In genomic region chr16:4409081-4409932, GRCh38 we compare ENCODE assay signal across 12 cellular contexts. TPM values are rescaled to one million over a fixed set of nuclear protein-coding genes. Genes with fewer than 3 reads are reported as not detected.
DNase-seq lines count a peak whose midpoint lies in the region; ATAC-seq and TF ChIP-seq lines count a peak whose summit lies in the region.
"Had no signal": no experiment of that assay in that cellular context is flagged by ENCODE, and none has a peak within 500 bp of the region (broad histone marks: within the 10 kb centered on the region; RNA-seq: fewer than 3 reads in every experiment).

No MANE protein-coding gene starts in this region.

- H3K4me2 ChIP-seq in GM23338 = no peak overlapping the region

- peaks cover 2% of the 10 kb centered on the region; the same call in 1 of the 2 replicates for H4K20me1 ChIP-seq in GM23338 (replicated peaks; ENCODE audit: insufficient read depth)

- 0 out of 2 replicates have a peak, but pooled peaks cover 5% of the 10 kb centered on the region for H3F3A ChIP-seq in GM23338 (replicated peaks; ENCODE audit: low read depth)

- DNase-seq in A172 (ENCODE audit: low spot score) (peak; percentile 92), GM23338 (ENCODE audit: low spot score) (peak; percentile 45), RPMI8226 (peak; percentile 70), foreskin fibroblast (peak in 1 of 2 donors; percentile 44), ureter (ENCODE audit: low spot score) (no peak)
- no peak for DNase-seq in activated T-cell treated with anti-CD3 and anti-CD28 coated beads, Interleukin-2, amount 50 U/mL, for 48 hours
- DNase-seq: CD4-positive, CD25-positive, alpha-beta regulatory T cell; esophagus squamous epithelium; left lung; NCI-H1092 treated with DMSO at 0.1 percent for 48 hours had no signal

- H3K4me1 Mint-ChIP-seq in GM23338 = peaks cover 9% of the 10 kb centered on the region
- H3K4me1 Mint-ChIP-seq in stimulated activated memory B cell treated with anti-CD40 and anti-IgM and Interleukin-4, amounts not matched to agents 10 μg/mL and 1 μg/mL and 100 μg/mL, for 72 hours = peaks cover 18% of the 10 kb centered on the region

- H3K36me3 ChIP-seq in GM23338 (ENCODE audit: insufficient read depth) = no peaks in the 10 kb centered on the region

- no peak overlapping the region for H2AFZ ChIP-seq in GM23338

- no peaks in the 10 kb centered on the region for H3K79me2 ChIP-seq in GM23338 (replicated peaks; ENCODE audit: insufficient read depth)

- ATAC-seq in GM23338 (peak; percentile 11; the same call in 1 of the 3 replicates), HG03280 (IDR thresholded peaks at IDR 0.05; ENCODE audit: unreplicated experiment) (no peak)
- ATAC-seq in stimulated activated memory B cell treated with anti-CD40 and anti-IgM and Interleukin-4, amounts not matched to agents 10 μg/mL and 1 μg/mL and 100 μg/mL, for 72 hours = no peak
- ATAC-seq: left lung had no signal

- H3K27ac Mint-ChIP-seq in GM23338 = no peak overlapping the region
- H3K27ac Mint-ChIP-seq in stimulated activated memory B cell treated with anti-CD40 and anti-IgM and Interleukin-4, amounts not matched to agents 10 μg/mL and 1 μg/mL and 100 μg/mL, for 72 hours = no peak overlapping the region

- no peaks in the 10 kb centered on the region for H3K9me2 ChIP-seq in GM23338 (ENCODE audit: insufficient read depth)

- H3K4me1 ChIP-seq in GM23338 (ENCODE audit: insufficient read depth) = no peaks in the 10 kb centered on the region

- peak; percentile 22 to 62; a peak in 2 of 4 replicates for TF ChIP-seq CTCF in GM23338 (conservative IDR thresholded peaks at IDR 0.05; ENCODE audit: low read depth in 2 of 2)
- peak; percentile 11 for TF ChIP-seq CTCF in foreskin fibroblast (IDR thresholded peaks at IDR 0.05; ENCODE audit: low read depth, low read length)

- H3K27me3 ChIP-seq in GM23338 (ENCODE audit: insufficient read depth) = no peaks in the 10 kb centered on the region
- H3K27me3 ChIP-seq: esophagus squamous epithelium, left lung had no signal

- no peak overlapping the region for H3K4me3 Mint-ChIP-seq in GM23338
- H3K4me3 Mint-ChIP-seq in stimulated activated memory B cell treated with anti-CD40 and anti-IgM and Interleukin-4, amounts not matched to agents 10 μg/mL and 1 μg/mL and 100 μg/mL, for 72 hours = no peak overlapping the region

- H3K36me3 Mint-ChIP-seq in GM23338 (ENCODE audit: low read depth) = peaks cover 3% of the 10 kb centered on the region; the same call in 1 of the 3 replicates
- peaks cover 33% of the 10 kb centered on the region for H3K36me3 Mint-ChIP-seq in stimulated activated memory B cell treated with anti-CD40 and anti-IgM and Interleukin-4, amounts not matched to agents 10 μg/mL and 1 μg/mL and 100 μg/mL, for 72 hours

- H3K9me3 Mint-ChIP-seq in GM23338 = no peaks in the 10 kb centered on the region; the same call in 2 of the 3 replicates
- H3K9me3 Mint-ChIP-seq in stimulated activated memory B cell treated with anti-CD40 and anti-IgM and Interleukin-4, amounts not matched to agents 10 μg/mL and 1 μg/mL and 100 μg/mL, for 72 hours = no peaks in the 10 kb centered on the region

- no peak overlapping the region for H3K4me3 ChIP-seq in GM23338
- H3K4me3 ChIP-seq in foreskin fibroblast (ENCODE audit: low read depth in 1 of 2, low read length in 2 of 2) = no peak overlapping the region
- H3K4me3 ChIP-seq: esophagus squamous epithelium, left lung had no signal

- peaks cover 8% of the 10 kb centered on the region for H3K27me3 Mint-ChIP-seq in GM23338 (ENCODE audit: insufficient read depth, low read depth, poor library complexity)
- no peaks in the 10 kb centered on the region for H3K27me3 Mint-ChIP-seq in stimulated activated memory B cell treated with anti-CD40 and anti-IgM and Interleukin-4, amounts not matched to agents 10 μg/mL and 1 μg/mL and 100 μg/mL, for 72 hours

- H3K27ac ChIP-seq in GM23338 (ENCODE audit: low read depth) = no peak overlapping the region
- H3K27ac ChIP-seq: esophagus squamous epithelium, left lung had no signal

TF ChIP-seq in GM23338, 12 proteins besides CTCF, POLR2A, EP300 and RAD21:
- TF ChIP-seq STAT1 (IDR thresholded peaks at IDR 0.05; ENCODE audit: unreplicated experiment) (no peak), ETS1 (IDR thresholded peaks at IDR 0.05) (no peak), EZH2 (IDR thresholded peaks at IDR 0.05; ENCODE audit: low read depth, unreplicated experiment) (no peak)
- TF ChIP-seq, protein P1, sequence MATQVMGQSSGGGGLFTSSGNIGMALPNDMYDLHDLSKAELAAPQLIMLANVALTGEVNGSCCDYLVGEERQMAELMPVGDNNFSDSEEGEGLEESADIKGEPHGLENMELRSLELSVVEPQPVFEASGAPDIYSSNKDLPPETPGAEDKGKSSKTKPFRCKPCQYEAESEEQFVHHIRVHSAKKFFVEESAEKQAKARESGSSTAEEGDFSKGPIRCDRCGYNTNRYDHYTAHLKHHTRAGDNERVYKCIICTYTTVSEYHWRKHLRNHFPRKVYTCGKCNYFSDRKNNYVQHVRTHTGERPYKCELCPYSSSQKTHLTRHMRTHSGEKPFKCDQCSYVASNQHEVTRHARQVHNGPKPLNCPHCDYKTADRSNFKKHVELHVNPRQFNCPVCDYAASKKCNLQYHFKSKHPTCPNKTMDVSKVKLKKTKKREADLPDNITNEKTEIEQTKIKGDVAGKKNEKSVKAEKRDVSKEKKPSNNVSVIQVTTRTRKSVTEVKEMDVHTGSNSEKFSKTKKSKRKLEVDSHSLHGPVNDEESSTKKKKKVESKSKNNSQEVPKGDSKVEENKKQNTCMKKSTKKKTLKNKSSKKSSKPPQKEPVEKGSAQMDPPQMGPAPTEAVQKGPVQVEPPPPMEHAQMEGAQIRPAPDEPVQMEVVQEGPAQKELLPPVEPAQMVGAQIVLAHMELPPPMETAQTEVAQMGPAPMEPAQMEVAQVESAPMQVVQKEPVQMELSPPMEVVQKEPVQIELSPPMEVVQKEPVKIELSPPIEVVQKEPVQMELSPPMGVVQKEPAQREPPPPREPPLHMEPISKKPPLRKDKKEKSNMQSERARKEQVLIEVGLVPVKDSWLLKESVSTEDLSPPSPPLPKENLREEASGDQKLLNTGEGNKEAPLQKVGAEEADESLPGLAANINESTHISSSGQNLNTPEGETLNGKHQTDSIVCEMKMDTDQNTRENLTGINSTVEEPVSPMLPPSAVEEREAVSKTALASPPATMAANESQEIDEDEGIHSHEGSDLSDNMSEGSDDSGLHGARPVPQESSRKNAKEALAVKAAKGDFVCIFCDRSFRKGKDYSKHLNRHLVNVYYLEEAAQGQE (IDR thresholded peaks at IDR 0.05; ENCODE audit: unreplicated experiment) = no peak

RNA-seq across cellular contexts. Expression of gene CORO7, which starts 7.1 kb away (rescaled TPM):
- 16.5 and 21.0 TPM in 2 replicates for total RNA-seq in A172 (2014; rRNA removed; shearing (Covaris generic))
- total RNA-seq in GM23338 (2014; rRNA removed; shearing (Covaris generic)) = 40.5 and 46.4 TPM in 2 replicates
- 14.2 and 19.1 TPM in 2 replicates for polyA plus RNA-seq in GM23338 (2016; fragmentation: Nextera tagmentation; extraction: Ambion mirVana)
- total RNA-seq in ureter = 43.8 TPM

RNA-seq across cellular contexts. Expression of gene DNAJA3, which starts 16.4 kb away (rescaled TPM):
- 86.7 and 91.9 TPM in 2 replicates for total RNA-seq in A172 (2014; rRNA removed; shearing (Covaris generic))
- 75.5 and 75.9 TPM in 2 replicates for total RNA-seq in GM23338 (2014; rRNA removed; shearing (Covaris generic))
- polyA plus RNA-seq in GM23338 (2016; fragmentation: Nextera tagmentation; extraction: Ambion mirVana) = 46.6 and 56.3 TPM in 2 replicates
- total RNA-seq in ureter = 73.1 TPM

RNA-seq across cellular contexts. Expression of gene VASN, which starts 37.7 kb away (rescaled TPM):
- 87.4 and 100 TPM in 2 replicates for total RNA-seq in A172 (2014; rRNA removed; shearing (Covaris generic))
- 15.5 and 16.9 TPM in 2 replicates for total RNA-seq in GM23338 (2014; rRNA removed; shearing (Covaris generic))
- polyA plus RNA-seq in GM23338 (2016; fragmentation: Nextera tagmentation; extraction: Ambion mirVana) = 7.1 and 8.0 TPM in 2 replicates
- total RNA-seq in ureter = 13.4 TPM

RNA-seq across cellular contexts. Expression of gene PAM16, which starts 58.2 kb away (rescaled TPM):
- total RNA-seq in A172 (2014; rRNA removed; shearing (Covaris generic)) = 46.8 and 116 TPM in 2 replicates
- 84.1 and 113 TPM in 2 replicates for total RNA-seq in GM23338 (2014; rRNA removed; shearing (Covaris generic))
- 283 and 331 TPM in 2 replicates for polyA plus RNA-seq in GM23338 (2016; fragmentation: Nextera tagmentation; extraction: Ambion mirVana)
- 58.6 TPM for total RNA-seq in ureter

Comparison
In these comparisons a context has a peak if more than half of its experiments do, and no peak if none do; other contexts are left out.
1. DNase-seq: peak in A172 (single experiment), GM23338 (single experiment) and RPMI8226 (single experiment); none in ureter (single experiment) and activated T-cell treated with anti-CD3 and anti-CD28 coated beads, Interleukin-2, amount 50 U/mL, for 48 hours (0 of 2).